ENCODE assay signal across 10 cellular contexts in genomic region chr6:27889628-27890315, GRCh38. TPM values are rescaled to one million over a fixed set of nuclear protein-coding genes. Genes with fewer than 3 reads are reported as not detected.
DNase-seq lines count a peak whose midpoint lies in the region; ATAC-seq, FAIRE-seq and TF ChIP-seq lines count a peak whose summit lies in the region.
"Had no signal": no experiment of that assay in that cellular context is flagged by ENCODE, and none has a peak within 500 bp of the region (broad histone marks: within the 10 kb centered on the region; RNA-seq: fewer than 3 reads in every experiment).

No MANE protein-coding gene starts in this region.

- peak overlapping the region; percentile 94 for H3K4me2 ChIP-seq in A549

- FAIRE-seq in A549 (lab: Jason Lieb, UNC), result no peak

- TF ChIP-seq EP300 in A549 (IDR thresholded peaks at IDR 0.05), result no peak

- 7% methylated on average over 12 of the region's 12 CpGs for whole genome bisulfite sequencing in A549 (ENCODE audit: missing lambda C conversion rate)

- 0 out of 2 replicates have a peak, but pooled peaks have one; percentile 3 for TF ChIP-seq POLR2A in A549 (IDR thresholded peaks at IDR 0.05; ENCODE audit: low read length)

- POLR2A ChIA-PET in A549 (lab: Yijun Ruan, JAX), result interaction anchor here (0.6 to 3.5 kb wide), 18 partner anchors 12 to 1765 kb away, joined by 3 to 114 read pairs (median 7); a partner anchor contains a TSS

- peak overlapping the region; percentile 87 to 96 for H3K27ac ChIP-seq in A549
- H3K27ac ChIP-seq in RWPE2 (ENCODE audit: poor library complexity, severe bottlenecking), result peak overlapping the region; percentile 90

- H3K36me3 ChIP-seq in RWPE2 (ENCODE audit: low read depth), result no peaks in the 10 kb centered on the region

- DNase-seq in A549 (ENCODE audit: low read depth in 1 of 2, low spot score in 1 of 2), result peak in 1 of 2 experiments; percentile 37
- no peak for DNase-seq in RWPE2 (ENCODE audit: low spot score)
- no peak for DNase-seq in fibroblast of the aortic adventitia (ENCODE audit: low read depth)
- no peak for DNase-seq in DMS 273 (lab: John Stamatoyannopoulos, UW; ENCODE audit: unreplicated experiment)
- DNase-seq in NCI-H1092 (lab: John Stamatoyannopoulos, UW), result no peak
- no peak for DNase-seq in RKO (ENCODE audit: low spot score)
- no peak for DNase-seq in cerebellum (ENCODE audit: low spot score)
- DNase-seq: NCI-H1436 treated with DMSO at 0.1 percent for 48 hours had no signal

- TF ChIP-seq RAD21 in A549 (conservative IDR thresholded peaks at IDR 0.05 in 1 of 2, IDR thresholded peaks at IDR 0.05 in 1 of 2), result no peak

- H3K9me3 ChIP-seq in A549 (no peaks in the 10 kb centered on the region), RWPE2 (ENCODE audit: severe bottlenecking) (no peaks in the 10 kb centered on the region)

- CTCF ChIA-PET in A549 (lab: Yijun Ruan, JAX), result interaction anchor here (0.9 to 2.3 kb wide), 6 partner anchors 16 to 65 kb away, joined by 3 to 9 read pairs (median 5); a partner anchor contains a TSS

- H3K4me1 ChIP-seq in A549, result peaks cover 13% of the 10 kb centered on the region
- peaks cover 6% of the 10 kb centered on the region for H3K4me1 ChIP-seq in RWPE2 (ENCODE audit: insufficient read depth, poor library complexity, severe bottlenecking)

- H3K27me3 ChIP-seq in RWPE2 (ENCODE audit: insufficient read depth, poor library complexity, severe bottlenecking), result no peaks in the 10 kb centered on the region

- TF ChIP-seq CTCF in A549 (IDR thresholded peaks at IDR 0.05) (no peak), RWPE2 (IDR thresholded peaks at IDR 0.05; ENCODE audit: poor library complexity, severe bottlenecking) (no peak), fibroblast of the aortic adventitia (IDR thresholded peaks at IDR 0.05; ENCODE audit: insufficient read depth, low read length) (no peak)

- H3K4me3 ChIP-seq in A549 (peak overlapping the region; percentile 73), RWPE2 (ENCODE audit: severe bottlenecking) (peak overlapping the region; percentile 52), fibroblast of the aortic adventitia (ENCODE audit: low read depth, low read length) (peak overlapping the region; percentile 67)

- ATAC-seq in A549 (0 out of 6 replicates have a peak, but pooled peaks of 1 of the 2 experiments have one; percentile 1), GM21390 (IDR thresholded peaks at IDR 0.05; ENCODE audit: unreplicated experiment) (peak; percentile 0), RWPE2 (ENCODE audit: low read depth) (no peak; the same call in 2 of the 3 replicates)

TF ChIP-seq in A549, 52 proteins besides CTCF, POLR2A, EP300 and RAD21:
- TF ChIP-seq FOXS1 (CRISPR knock-in tag; IDR thresholded peaks at IDR 0.05), result no peak
- TF ChIP-seq HEYL (CRISPR knock-in tag; IDR thresholded peaks at IDR 0.05), result no peak
- no peak for TF ChIP-seq HDAC2 (IDR thresholded peaks at IDR 0.05)
- no peak for TF ChIP-seq ESRRA (IDR thresholded peaks at IDR 0.05; ENCODE audit: borderline replicate concordance, low read length)
- no peak for TF ChIP-seq ATOH8 (CRISPR knock-in tag; IDR thresholded peaks at IDR 0.05; ENCODE audit: low read depth)
- TF ChIP-seq POLR2AphosphoS2 (conservative IDR thresholded peaks at IDR 0.05; ENCODE audit: low read length), result no peak
- TF ChIP-seq CBX2 (IDR thresholded peaks at IDR 0.05; ENCODE audit: borderline replicate concordance, low read depth), result no peak
- no peak for TF ChIP-seq HOXB5 (CRISPR knock-in tag; IDR thresholded peaks at IDR 0.05)
- TF ChIP-seq TP53 (CRISPR knock-in tag; IDR thresholded peaks at IDR 0.05), result no peak
TF ChIP-seq in A549: peak in this region for 0.

RNA-seq across cellular contexts. Expression of gene OR2B2, which starts 22.4 kb away (rescaled TPM):
- polyA plus RNA-seq in A549 (2011; rRNA removed) (not detected in 2 replicates), A549 (2017; fragmentation: RNase III; extraction: RNeasy Plus Mini Kit Qiagen cat#74134 plus additional on column Dnase treatment) (not detected in 3 replicates)
- not detected in 2 replicates for polyA plus RNA-seq in A549 (2012; cell fraction: cytosol; rRNA removed)
- not detected in 2 replicates for polyA plus RNA-seq in A549 (2012; cell fraction: nucleus; rRNA removed)
- polyA minus RNA-seq in A549 (2011; rRNA and poly(A)+ RNA removed), result not detected in 2 replicates
- total RNA-seq in fibroblast of the aortic adventitia (ENCODE audit: low replicate concordance) (not detected in 2 replicates), cerebellum (not detected)
- total RNA-seq: dermis microvascular lymphatic vessel endothelial cell had no signal
